34 cellular contexts compared by ENCODE assay signal in the genomic region with DNA sequence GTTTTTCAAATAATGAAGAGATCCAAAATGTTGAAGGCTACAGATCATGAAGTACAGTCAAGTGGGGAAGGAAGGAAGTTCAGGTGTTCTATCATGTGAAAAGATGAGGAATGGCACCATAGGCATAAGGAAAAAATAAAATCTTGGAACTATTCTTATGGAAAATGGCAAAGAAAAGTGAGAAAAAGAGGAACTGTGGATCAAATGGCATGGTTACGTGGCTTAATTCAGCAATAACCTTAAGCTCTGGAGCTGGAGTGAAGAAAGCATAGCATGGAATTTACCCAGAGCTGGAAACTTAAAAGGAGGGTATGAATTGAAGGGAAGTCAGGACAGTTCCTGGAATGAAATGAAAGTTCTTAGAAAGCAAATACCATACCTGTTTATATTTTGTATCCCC. TPM values are rescaled to one million over a fixed set of nuclear protein-coding genes. Genes with fewer than 3 reads are reported as not detected.
"Had no signal": no experiment of that assay in that cellular context is flagged by ENCODE, and none has a peak within 500 bp of the region (broad histone marks: within the 10 kb centered on the region; RNA-seq: fewer than 3 reads in every experiment).

No MANE protein-coding gene starts in this region.

- H3K4me3 ChIP-seq: ovary, psoas muscle, right lobe of liver, sigmoid colon, stomach, thoracic aorta, thyroid gland, tibial nerve, upper lobe of right lung, uterus had no signal

- H3K27ac ChIP-seq: neutrophil, ovary, parathyroid adenoma, psoas muscle, right lobe of liver, sigmoid colon, stomach, thoracic aorta, thyroid gland, tibial nerve, upper lobe of right lung, uterus had no signal

- H3K27me3 ChIP-seq: neutrophil, ovary, right lobe of liver, sigmoid colon, stomach, thyroid gland, tibial nerve, upper lobe of right lung, uterus had no signal

- H3K27ac Mint-ChIP-seq: natural killer cell treated with Interleukin-12 subunit alpha and Interleukin-12 subunit beta and Interleukin-15 and Interleukin-18, amount 100 ng/mL, for 72 hours; nephron progenitor cell; progenitor cell of endocrine pancreas; stimulated activated effector memory CD8-positive, alpha-beta T cell treated with anti-CD3 and anti-CD28 coated beads, Interleukin-12 subunit alpha, Interleukin-12 subunit beta, amount 100 ng/mL, for 72 hours; stimulated activated naive B cell treated with anti-CD40 and anti-IgM and Interleukin-4, amounts not matched to agents 10 μg/mL and 1 μg/mL and 100 μg/mL, for 72 hours; stimulated activated naive CD8-positive, alpha-beta T cell treated with anti-CD3 and anti-CD28 coated beads, Interleukin-15, Interleukin-2, amounts not matched to agents 100 ng/mL and 50 ng/mL, for 24 hours; type B pancreatic cell had no signal

- H3K4me1 Mint-ChIP-seq: neural crest cell had no signal

- H3K36me3 ChIP-seq: ovary, right lobe of liver, sigmoid colon, thoracic aorta, thyroid gland, tibial nerve, upper lobe of right lung, uterus had no signal

- H3K4me1 ChIP-seq: parathyroid adenoma, thyroid gland, uterus had no signal

- H3K4me3 Mint-ChIP-seq: naive thymus-derived CD8-positive, alpha-beta T cell; natural killer cell treated with Interleukin-12 subunit alpha and Interleukin-12 subunit beta and Interleukin-15 and Interleukin-18, amount 100 ng/mL, for 72 hours; nephron progenitor cell; neural crest cell; stimulated activated effector memory CD8-positive, alpha-beta T cell treated with anti-CD3 and anti-CD28 coated beads, Interleukin-12 subunit alpha, Interleukin-12 subunit beta, amount 100 ng/mL, for 72 hours; stimulated activated naive B cell treated with anti-CD40 and anti-IgM and Interleukin-4, amounts not matched to agents 10 μg/mL and 1 μg/mL and 100 μg/mL, for 72 hours; stimulated activated naive CD8-positive, alpha-beta T cell treated with anti-CD3 and anti-CD28 coated beads, Interleukin-15, Interleukin-2, amounts not matched to agents 100 ng/mL and 50 ng/mL, for 24 hours; type B pancreatic cell had no signal

- H3K27me3 Mint-ChIP-seq: naive thymus-derived CD8-positive, alpha-beta T cell; natural killer cell treated with Interleukin-12 subunit alpha and Interleukin-12 subunit beta and Interleukin-15 and Interleukin-18, amount 100 ng/mL, for 72 hours; progenitor cell of endocrine pancreas; stimulated activated naive B cell treated with anti-CD40 and anti-IgM and Interleukin-4, amounts not matched to agents 10 μg/mL and 1 μg/mL and 100 μg/mL, for 72 hours; stimulated activated naive CD8-positive, alpha-beta T cell treated with anti-CD3 and anti-CD28 coated beads, Interleukin-15, Interleukin-2, amounts not matched to agents 100 ng/mL and 50 ng/mL, for 24 hours; type B pancreatic cell had no signal

- FAIRE-seq: small intestine had no signal

- H3K9me3 ChIP-seq: neutrophil, ovary, psoas muscle, right lobe of liver, sigmoid colon, stomach, thoracic aorta, thyroid gland, tibial nerve, upper lobe of right lung, uterus had no signal

- H3K9me3 Mint-ChIP-seq: naive thymus-derived CD8-positive, alpha-beta T cell; natural killer cell treated with Interleukin-12 subunit alpha and Interleukin-12 subunit beta and Interleukin-15 and Interleukin-18, amount 100 ng/mL, for 72 hours; nephron progenitor cell; neural crest cell; stimulated activated effector memory CD8-positive, alpha-beta T cell treated with anti-CD3 and anti-CD28 coated beads, Interleukin-12 subunit alpha, Interleukin-12 subunit beta, amount 100 ng/mL, for 72 hours; stimulated activated naive CD8-positive, alpha-beta T cell treated with anti-CD3 and anti-CD28 coated beads, Interleukin-15, Interleukin-2, amounts not matched to agents 100 ng/mL and 50 ng/mL, for 24 hours; type B pancreatic cell had no signal

- DNase-seq: naive thymus-derived CD8-positive, alpha-beta T cell; nephron progenitor cell; nucleus accumbens; ovary; posterior cingulate gyrus; psoas muscle; right cardiac atrium; right lobe of liver; sigmoid colon; small intestine; stimulated activated CD4-positive, alpha-beta T cell treated with anti-CD3 and anti-CD28 coated beads, Interleukin-15, amount 100 ng/mL, for 24 hours; stimulated activated CD4-positive, alpha-beta T cell treated with anti-CD3 and anti-CD28 coated beads, Interleukin-2, amount 100 ng/mL, for 24 hours; stimulated activated CD4-positive, alpha-beta T cell treated with anti-CD3 and anti-CD28 coated beads, Interleukin-2, amount 100 ng/mL, for 48 hours; stimulated activated CD4-positive, alpha-beta T cell treated with anti-CD3 and anti-CD28 coated beads, Interleukin-4, amount 100 ng/mL, for 24 hours; stimulated activated naive B cell treated with anti-CD40 and anti-IgM and Interleukin-4, amounts not matched to agents 10 μg/mL and 1 μg/mL and 100 μg/mL, for 72 hours; stimulated activated naive CD4-positive, alpha-beta T cell treated with Interleukin-2 at 50 U/mL for 16 hours; stomach; thyroid gland; upper lobe of right lung; uterus had no signal

- ATAC-seq: naive thymus-derived CD8-positive, alpha-beta T cell; natural killer cell treated with Interleukin-12 subunit alpha and Interleukin-12 subunit beta and Interleukin-15 and Interleukin-18, amount 100 ng/mL, for 72 hours; psoas muscle; right cardiac atrium; right lobe of liver; stimulated activated effector memory CD8-positive, alpha-beta T cell treated with anti-CD3 and anti-CD28 coated beads, Interleukin-12 subunit alpha, Interleukin-12 subunit beta, amount 100 ng/mL, for 72 hours; stimulated activated naive B cell treated with anti-CD40 and anti-IgM and Interleukin-4, amounts not matched to agents 10 μg/mL and 1 μg/mL and 100 μg/mL, for 72 hours; upper lobe of right lung had no signal

- H3K9ac ChIP-seq: parathyroid adenoma had no signal

- H2AFZ ChIP-seq: parathyroid adenoma had no signal

RNA-seq across cellular contexts. Expression of a gene that starts 39.7 kb away (rescaled TPM):
- total RNA-seq: naive thymus-derived CD8-positive, alpha-beta T cell; neural crest cell; ovary; psoas muscle; right cardiac atrium; right lobe of liver; skeletal muscle tissue; subcutaneous adipose tissue; temporal lobe; thoracic aorta; thyroid gland; tibial nerve; upper lobe of right lung had no signal
- polyA plus RNA-seq: naive thymus-derived CD8-positive, alpha-beta T cell; ovary; psoas muscle; urinary bladder had no signal
